In genomic region chr1:172322219-172323061, GRCh38 we compare ENCODE assay signal across 7 cellular contexts.
A peak's percentile ranks its signal among the peaks of the same experiment; 100 is the strongest.
DNase-seq lines count a peak whose midpoint lies in the region; ATAC-seq, FAIRE-seq and TF ChIP-seq lines count a peak whose summit lies in the region.

No MANE protein-coding gene starts in this region.

- H3K79me1 ChIP-seq in IMR-90 (ENCODE audit: low read depth in 1 of 2, low read length in 2 of 2) = no peaks in the 10 kb centered on the region

- peak overlapping the region; percentile 61 for H3K18ac ChIP-seq in IMR-90 (ENCODE audit: low read depth, low read length)

- H2BK120ac ChIP-seq in IMR-90 (ENCODE audit: low read depth, low read length) = peak overlapping the region; percentile 96

- no peaks in the 10 kb centered on the region for H3K27me3 Mint-ChIP-seq in activated T-helper 2 cell treated with anti-CD3 and anti-CD28 coated beads, Interferon-gamma antibody, Interleukin-2, Interleukin-4, amounts not matched to agents 10 μg/mL and 5 μg/mL and 100 μg/mL, durations not matched to agents 14 hours and 24 hours and 36 hours (ENCODE audit: low read depth)

- peak overlapping the region; percentile 95 for H2BK20ac ChIP-seq in IMR-90 (ENCODE audit: low read depth, low read length)

- no peak for TF ChIP-seq EP300 in upper lobe of left lung (IDR thresholded peaks at IDR 0.05)

- peak overlapping the region; percentile 58 for H3K4me2 ChIP-seq in IMR-90 (ENCODE audit: low read depth, low read length)

- H3K27me3 ChIP-seq in IMR-90 (ENCODE audit: control insufficient read depth, insufficient read depth, low read length) = no peaks in the 10 kb centered on the region
- no peaks in the 10 kb centered on the region for H3K27me3 ChIP-seq in upper lobe of left lung

- H3K9ac ChIP-seq in IMR-90 (ENCODE audit: low read depth, low read length) = peak overlapping the region; percentile 15
- peak overlapping the region in 1 of 2 donors; percentile 65 for H3K9ac ChIP-seq in kidney (ENCODE audit: low read length in 2 of 2)

- H3K36me3 ChIP-seq in IMR-90 (ENCODE audit: control insufficient read depth, insufficient read depth, low read length) = no peaks in the 10 kb centered on the region
- H3K36me3 ChIP-seq in kidney (ENCODE audit: control insufficient read depth in 1 of 2, insufficient read depth in 2 of 2, low read length in 2 of 2) = no peaks in the 10 kb centered on the region
- no peaks in the 10 kb centered on the region for H3K36me3 ChIP-seq in upper lobe of left lung

- FAIRE-seq in kidney (lab: Jason Lieb, UNC) = no peak

- POLR2A ChIA-PET in IMR-90 (lab: Charles Lee; ENCODE audit: unreplicated experiment) = interaction anchor here (0.6 to 0.8 kb wide), 4 partner anchors 29 to 257 kb away, joined by 3 to 10 read pairs (median 4); no protein-coding TSS in a partner anchor

- TF ChIP-seq POLR2A in IMR-90 (IDR thresholded peaks at IDR 0.05; ENCODE audit: low read depth, low read length) (no peak), upper lobe of left lung (IDR thresholded peaks at IDR 0.05) (peak in 1 of 4 donors; percentile 26)

- H3K4me1 ChIP-seq in IMR-90 (ENCODE audit: control insufficient read depth, insufficient read depth, low read length) (peaks cover 21% of the 10 kb centered on the region), kidney (ENCODE audit: control insufficient read depth in 1 of 2, insufficient read depth in 1 of 2, low read depth in 1 of 2, low read length in 2 of 2) (peaks cover 12 to 18% of the 10 kb centered on the region in 2 donors), upper lobe of left lung (peaks cover 0 to 18% (median 8%) of the 10 kb centered on the region in 4 donors)

- H3K9me3 ChIP-seq in IMR-90 (ENCODE audit: control insufficient read depth, insufficient read depth, low read length) (no peaks in the 10 kb centered on the region), kidney (ENCODE audit: control insufficient read depth in 1 of 2, low read length in 2 of 2) (no peaks in the 10 kb centered on the region), upper lobe of left lung (no peaks in the 10 kb centered on the region)

- CTCF ChIA-PET in IMR-90 (lab: Yijun Ruan, JAX) = interaction anchor here (0.6 to 1.3 kb wide), 5 partner anchors 11 to 388 kb away, joined by 3 to 11 read pairs (median 3); no protein-coding TSS in a partner anchor

- H3K27ac ChIP-seq in IMR-90 (ENCODE audit: insufficient read depth, low read length) = peak overlapping the region; percentile 75
- peak overlapping the region; percentile 68 to 72 for H3K27ac ChIP-seq in kidney (ENCODE audit: low read depth in 2 of 2, low read length in 2 of 2)
- peak overlapping the region; percentile 49 to 79 (median 75) for H3K27ac ChIP-seq in upper lobe of left lung

- no peaks in the 10 kb centered on the region for H3K36me3 Mint-ChIP-seq in activated T-helper 2 cell treated with anti-CD3 and anti-CD28 coated beads, Interferon-gamma antibody, Interleukin-2, Interleukin-4, amounts not matched to agents 10 μg/mL and 5 μg/mL and 100 μg/mL, durations not matched to agents 14 hours and 24 hours and 36 hours (ENCODE audit: low read depth)

- H3K14ac ChIP-seq in IMR-90 (replicated peaks; ENCODE audit: low read depth, low read length) = peak overlapping the region; percentile 69

- peak overlapping the region; percentile 17 for H4K5ac ChIP-seq in IMR-90 (ENCODE audit: low read depth, low read length)

- H3K27ac Mint-ChIP-seq in activated T-helper 2 cell treated with anti-CD3 and anti-CD28 coated beads, Interferon-gamma antibody, Interleukin-2, Interleukin-4, amounts not matched to agents 10 μg/mL and 5 μg/mL and 100 μg/mL, durations not matched to agents 14 hours and 24 hours and 36 hours = no peak overlapping the region

- in situ Hi-C loops in IMR-90 (cut with MboI; ENCODE audit: low sequenced_read_pairs) (no loop called here), astrocyte of the cerebellum (cut with HindIII; ENCODE audit: low sequenced_read_pairs) (no loop called here)

- peak overlapping the region; percentile 81 for H2BK5ac ChIP-seq in IMR-90 (ENCODE audit: low read depth, low read length, poor library complexity, severe bottlenecking)

- peak overlapping the region; percentile 80 for H2AFZ ChIP-seq in IMR-90 (replicated peaks; ENCODE audit: low read length, poor library complexity)

- H3K4me3 ChIP-seq in IMR-90 (ENCODE audit: insufficient read depth, low read depth, low read length) (no peak overlapping the region), astrocyte of the cerebellum (ENCODE audit: low read depth, low read length) (no peak overlapping the region), kidney (ENCODE audit: low read length in 2 of 2) (peak overlapping the region; percentile 38 to 49), upper lobe of left lung (peak overlapping the region in 2 of 4 donors; percentile 10 to 11)

- H2AK5ac ChIP-seq in IMR-90 (ENCODE audit: low read depth, low read length) = 0 out of 2 replicates have a peak overlapping the region, but pooled peaks have one; percentile 18

- H3K9me3 Mint-ChIP-seq in activated T-helper 2 cell treated with anti-CD3 and anti-CD28 coated beads, Interferon-gamma antibody, Interleukin-2, Interleukin-4, amounts not matched to agents 10 μg/mL and 5 μg/mL and 100 μg/mL, durations not matched to agents 14 hours and 24 hours and 36 hours = no peaks in the 10 kb centered on the region

- peak overlapping the region; percentile 91 for H4K91ac ChIP-seq in IMR-90 (ENCODE audit: insufficient read depth, low read depth, low read length)

- H3K9me1 ChIP-seq in IMR-90 (ENCODE audit: insufficient read depth, low read length) = no peaks in the 10 kb centered on the region; the same call in 1 of the 2 replicates

- peak overlapping the region; percentile 68 for H3K56ac ChIP-seq in IMR-90 (ENCODE audit: extremely low read depth, insufficient read depth, low read length)

- H3K23ac ChIP-seq in IMR-90 (ENCODE audit: low read depth, low read length) = peak overlapping the region; percentile 95

- peak overlapping the region; percentile 88 for H3K4ac ChIP-seq in IMR-90 (ENCODE audit: low read depth, low read length)

- peak overlapping the region; percentile 19 to 92 for H4K8ac ChIP-seq in IMR-90 (ENCODE audit: low read depth in 2 of 2, low read length in 2 of 2)

- H3K4me3 Mint-ChIP-seq in activated T-helper 2 cell treated with anti-CD3 and anti-CD28 coated beads, Interferon-gamma antibody, Interleukin-2, Interleukin-4, amounts not matched to agents 10 μg/mL and 5 μg/mL and 100 μg/mL, durations not matched to agents 14 hours and 24 hours and 36 hours (ENCODE audit: low read depth) = no peak overlapping the region

- peak overlapping the region; percentile 37; the same call in 2 of the 3 replicates for H2BK15ac ChIP-seq in IMR-90 (ENCODE audit: low read depth, low read length)

- H4K20me1 ChIP-seq in IMR-90 (ENCODE audit: insufficient read depth, low read length) = no peaks in the 10 kb centered on the region

- TF ChIP-seq CTCF in IMR-90 (conservative IDR thresholded peaks at IDR 0.05; ENCODE audit: low read depth, low read length) (no peak), astrocyte of the cerebellum (IDR thresholded peaks at IDR 0.05; ENCODE audit: low read depth, low read length, missing control alignments) (no peak), kidney (IDR thresholded peaks at IDR 0.05; ENCODE audit: borderline replicate concordance, extremely low read depth, insufficient read depth) (no peak), upper lobe of left lung (IDR thresholded peaks at IDR 0.05) (no peak)

- peak overlapping the region; percentile 30 for H2AK9ac ChIP-seq in IMR-90 (replicated peaks; ENCODE audit: low read depth, low read length, poor library complexity)

- no TSS peak for BruUV-seq in IMR-90 (replicated peaks; lab: Mats Ljungman, UMichigan)

- dilution Hi-C loops in IMR-90 (cut with HindIII; ENCODE audit: low sequenced_read_pairs, unreplicated experiment) = no loop called here

- ATAC-seq in IMR-90 (ENCODE audit: low read depth) (peak; percentile 79), upper lobe of left lung (ENCODE audit: low FRiP score in 2 of 2) (peak; percentile 80 to 91), HG03108 (IDR thresholded peaks at IDR 0.05; ENCODE audit: unreplicated experiment) (no peak), GM18861 (IDR thresholded peaks at IDR 0.05; ENCODE audit: unreplicated experiment) (no peak)

- WGBS in IMR-90 (ENCODE audit: extremely low coverage in 2 of 2, insufficient read length in 1 of 2), 2 experiments = 0% methylated on average over 1 of the region's 13 CpGs; no CpG with 5 or more reads in 1 of the 2 experiments
- 50 to 58% methylated on average over 13 of the region's 13 CpGs for WGBS in upper lobe of left lung, 2 donors

- peak; percentile 88 for DNase-seq in IMR-90
- peak; percentile 43 for DNase-seq in astrocyte of the cerebellum (ENCODE audit: low read depth)
- DNase-seq in kidney = peak; percentile 72
- peak in 1 of 2 donors; percentile 35 for DNase-seq in upper lobe of left lung
- DNase-seq in activated T-helper 2 cell treated with anti-CD3 and anti-CD28 coated beads, Interferon-gamma antibody, Interleukin-2, Interleukin-4, amounts not matched to agents 10 μg/mL and 5 μg/mL and 100 μg/mL, durations not matched to agents 14 hours and 24 hours and 36 hours (ENCODE audit: low spot score) = no peak

- intact Hi-C loops in IMR-90 (cut with micrococcal nuclease) (loop anchor here (1.0 to 2.0 kb wide), 4 partner anchors 20 to 178 kb away; no protein-coding TSS in a partner anchor), kidney (cut with DNase I) (no loop called here)
- intact Hi-C loops in activated T-helper 2 cell treated with anti-CD3 and anti-CD28 coated beads, Interferon-gamma antibody, Interleukin-2, Interleukin-4, amounts not matched to agents 10 μg/mL and 5 μg/mL and 100 μg/mL, durations not matched to agents 14 hours and 24 hours and 36 hours (cut with micrococcal nuclease) = no loop called here

- no peaks in the 10 kb centered on the region for H3K4me1 Mint-ChIP-seq in activated T-helper 2 cell treated with anti-CD3 and anti-CD28 coated beads, Interferon-gamma antibody, Interleukin-2, Interleukin-4, amounts not matched to agents 10 μg/mL and 5 μg/mL and 100 μg/mL, durations not matched to agents 14 hours and 24 hours and 36 hours (ENCODE audit: low read depth)

- TF ChIP-seq RAD21 in IMR-90 (IDR thresholded peaks at IDR 0.05; ENCODE audit: low read length) = no peak; the same call in 1 of the 2 replicates

TF ChIP-seq in IMR-90, 13 proteins besides CTCF, POLR2A, EP300 and RAD21:
- TF ChIP-seq CEBPB (IDR thresholded peaks at IDR 0.05; ENCODE audit: low read depth, low read length) = peak; percentile 56
- TF ChIP-seq SMC3 (IDR thresholded peaks at IDR 0.05; ENCODE audit: low read depth, low read length) = no peak

Comparison
In these comparisons a context has a peak if more than half of its experiments do, and no peak if none do; other contexts are left out.
1. ATAC-seq: peak in IMR-90 (single experiment) and upper lobe of left lung (2 of 2); none in HG03108 (single experiment) and GM18861 (single experiment).
2. H3K4me3 ChIP-seq: peak in kidney (2 of 2); none in IMR-90 (single experiment) and astrocyte of the cerebellum (single experiment).
3. Peak in every context shown above with its lines, with median percentiles within 50 percentile points of each other: H3K27ac ChIP-seq.